Comparison of ENCODE assay signal across 1 cellular context in the genomic region with DNA sequence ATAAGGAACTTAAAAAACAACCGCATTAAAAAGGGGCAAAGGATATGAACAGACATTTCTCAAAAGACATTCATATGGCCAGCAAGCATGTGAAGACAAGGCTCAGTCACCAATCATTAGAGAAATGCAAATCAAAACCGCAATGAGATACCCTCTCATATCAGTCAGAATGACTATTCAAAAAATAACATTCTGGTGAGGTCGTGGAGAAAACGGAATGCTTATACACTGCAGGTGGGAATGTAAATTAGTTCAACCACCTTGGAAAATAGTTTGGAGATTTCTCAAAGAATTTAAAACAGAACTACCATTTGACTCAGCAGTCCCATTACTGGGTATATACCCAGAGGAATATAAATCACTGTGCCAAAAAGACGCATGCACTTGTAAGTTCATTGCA.
TF ChIP-seq lines count a peak whose summit lies in the region.

No MANE protein-coding gene starts in this region.

TF ChIP-seq in SK-N-SH, 30 proteins besides CTCF, POLR2A, EP300 and RAD21 (continued from another document):
- TF ChIP-seq, protein P1, sequence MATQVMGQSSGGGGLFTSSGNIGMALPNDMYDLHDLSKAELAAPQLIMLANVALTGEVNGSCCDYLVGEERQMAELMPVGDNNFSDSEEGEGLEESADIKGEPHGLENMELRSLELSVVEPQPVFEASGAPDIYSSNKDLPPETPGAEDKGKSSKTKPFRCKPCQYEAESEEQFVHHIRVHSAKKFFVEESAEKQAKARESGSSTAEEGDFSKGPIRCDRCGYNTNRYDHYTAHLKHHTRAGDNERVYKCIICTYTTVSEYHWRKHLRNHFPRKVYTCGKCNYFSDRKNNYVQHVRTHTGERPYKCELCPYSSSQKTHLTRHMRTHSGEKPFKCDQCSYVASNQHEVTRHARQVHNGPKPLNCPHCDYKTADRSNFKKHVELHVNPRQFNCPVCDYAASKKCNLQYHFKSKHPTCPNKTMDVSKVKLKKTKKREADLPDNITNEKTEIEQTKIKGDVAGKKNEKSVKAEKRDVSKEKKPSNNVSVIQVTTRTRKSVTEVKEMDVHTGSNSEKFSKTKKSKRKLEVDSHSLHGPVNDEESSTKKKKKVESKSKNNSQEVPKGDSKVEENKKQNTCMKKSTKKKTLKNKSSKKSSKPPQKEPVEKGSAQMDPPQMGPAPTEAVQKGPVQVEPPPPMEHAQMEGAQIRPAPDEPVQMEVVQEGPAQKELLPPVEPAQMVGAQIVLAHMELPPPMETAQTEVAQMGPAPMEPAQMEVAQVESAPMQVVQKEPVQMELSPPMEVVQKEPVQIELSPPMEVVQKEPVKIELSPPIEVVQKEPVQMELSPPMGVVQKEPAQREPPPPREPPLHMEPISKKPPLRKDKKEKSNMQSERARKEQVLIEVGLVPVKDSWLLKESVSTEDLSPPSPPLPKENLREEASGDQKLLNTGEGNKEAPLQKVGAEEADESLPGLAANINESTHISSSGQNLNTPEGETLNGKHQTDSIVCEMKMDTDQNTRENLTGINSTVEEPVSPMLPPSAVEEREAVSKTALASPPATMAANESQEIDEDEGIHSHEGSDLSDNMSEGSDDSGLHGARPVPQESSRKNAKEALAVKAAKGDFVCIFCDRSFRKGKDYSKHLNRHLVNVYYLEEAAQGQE (IDR thresholded peaks at IDR 0.05; ENCODE audit: low read depth, low read length), result no peak
- TF ChIP-seq, protein P2, sequence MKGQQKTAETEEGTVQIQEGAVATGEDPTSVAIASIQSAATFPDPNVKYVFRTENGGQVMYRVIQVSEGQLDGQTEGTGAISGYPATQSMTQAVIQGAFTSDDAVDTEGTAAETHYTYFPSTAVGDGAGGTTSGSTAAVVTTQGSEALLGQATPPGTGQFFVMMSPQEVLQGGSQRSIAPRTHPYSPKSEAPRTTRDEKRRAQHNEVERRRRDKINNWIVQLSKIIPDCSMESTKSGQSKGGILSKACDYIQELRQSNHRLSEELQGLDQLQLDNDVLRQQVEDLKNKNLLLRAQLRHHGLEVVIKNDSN (IDR thresholded peaks at IDR 0.05; ENCODE audit: borderline replicate concordance, low read depth), result no peak
- TF ChIP-seq, protein P3, sequence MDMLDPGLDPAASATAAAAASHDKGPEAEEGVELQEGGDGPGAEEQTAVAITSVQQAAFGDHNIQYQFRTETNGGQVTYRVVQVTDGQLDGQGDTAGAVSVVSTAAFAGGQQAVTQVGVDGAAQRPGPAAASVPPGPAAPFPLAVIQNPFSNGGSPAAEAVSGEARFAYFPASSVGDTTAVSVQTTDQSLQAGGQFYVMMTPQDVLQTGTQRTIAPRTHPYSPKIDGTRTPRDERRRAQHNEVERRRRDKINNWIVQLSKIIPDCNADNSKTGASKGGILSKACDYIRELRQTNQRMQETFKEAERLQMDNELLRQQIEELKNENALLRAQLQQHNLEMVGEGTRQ (IDR thresholded peaks at IDR 0.05; ENCODE audit: borderline replicate concordance, low read depth, low read length), result no peak
- TF ChIP-seq RFX5 (IDR thresholded peaks at IDR 0.05; ENCODE audit: low read length), result no peak
- TF ChIP-seq, protein P4, sequence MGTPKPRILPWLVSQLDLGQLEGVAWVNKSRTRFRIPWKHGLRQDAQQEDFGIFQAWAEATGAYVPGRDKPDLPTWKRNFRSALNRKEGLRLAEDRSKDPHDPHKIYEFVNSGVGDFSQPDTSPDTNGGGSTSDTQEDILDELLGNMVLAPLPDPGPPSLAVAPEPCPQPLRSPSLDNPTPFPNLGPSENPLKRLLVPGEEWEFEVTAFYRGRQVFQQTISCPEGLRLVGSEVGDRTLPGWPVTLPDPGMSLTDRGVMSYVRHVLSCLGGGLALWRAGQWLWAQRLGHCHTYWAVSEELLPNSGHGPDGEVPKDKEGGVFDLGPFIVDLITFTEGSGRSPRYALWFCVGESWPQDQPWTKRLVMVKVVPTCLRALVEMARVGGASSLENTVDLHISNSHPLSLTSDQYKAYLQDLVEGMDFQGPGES (IDR thresholded peaks at IDR 0.05; ENCODE audit: low read depth, low read length), result no peak
- TF ChIP-seq TAF1 (IDR thresholded peaks at IDR 0.05; ENCODE audit: borderline replicate concordance, low read depth, low read length), result no peak
